In the genomic region with DNA sequence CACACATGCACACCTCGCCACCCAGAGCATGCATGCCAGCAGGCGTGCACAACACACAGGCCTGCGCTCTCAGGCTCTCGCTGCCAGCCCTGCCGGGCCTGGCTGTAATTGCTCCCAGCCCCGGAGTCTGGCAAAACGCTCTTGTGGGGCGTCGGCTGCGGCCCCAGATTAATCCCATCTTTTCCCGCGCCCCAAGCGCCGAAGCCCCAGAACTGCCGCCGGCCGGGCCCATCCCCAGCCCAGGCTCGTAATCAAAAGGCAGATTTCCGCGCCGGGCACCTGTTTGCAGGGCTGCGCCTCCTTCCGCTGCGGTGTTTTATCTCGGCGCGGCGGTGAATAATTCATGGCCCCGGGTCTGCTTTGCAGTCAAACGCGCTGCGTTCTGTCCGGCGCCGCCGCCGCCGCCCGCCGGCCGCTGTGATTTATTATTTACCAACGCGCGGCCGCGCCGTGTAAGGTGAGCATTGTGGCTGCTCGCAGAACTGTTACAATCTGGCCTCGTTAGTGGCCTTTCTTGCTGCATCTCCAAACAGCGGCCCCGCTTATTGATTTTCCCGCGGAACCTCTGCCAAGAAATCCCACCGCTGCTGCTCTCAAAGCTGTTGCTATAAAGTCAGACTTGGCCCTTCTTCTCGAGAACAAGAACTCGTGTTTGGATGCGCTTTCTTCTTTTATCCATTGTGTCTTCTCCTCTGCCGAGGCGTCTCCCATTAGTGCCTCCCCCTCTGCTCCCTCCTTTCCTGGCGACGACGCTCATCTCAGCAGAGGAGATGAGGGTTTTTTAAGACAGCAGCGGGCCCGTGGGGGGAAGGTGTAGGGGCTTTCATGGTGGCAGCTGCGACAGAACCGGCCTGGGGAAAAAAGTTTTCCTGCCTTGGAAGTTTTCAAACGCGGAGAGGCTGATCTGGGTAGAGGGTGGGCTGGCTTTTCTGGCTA, we compare ENCODE assay signal across 1 cellular context.
TF ChIP-seq lines count a peak whose summit lies in the region.

No MANE protein-coding gene starts in this region.

TF ChIP-seq in neural cell, 6 proteins besides CTCF, POLR2A, EP300 and RAD21 (continued from another document):
- TF ChIP-seq REST (IDR thresholded peaks at IDR 0.05; ENCODE audit: borderline replicate concordance) = no peak
- TF ChIP-seq EZH2 (IDR thresholded peaks at IDR 0.05; ENCODE audit: borderline replicate concordance, insufficient read depth, low read length, poor library complexity, severe bottlenecking) = no peak
- no peak for TF ChIP-seq TAF1 (IDR thresholded peaks at IDR 0.05; ENCODE audit: low read depth)
- TF ChIP-seq MXI1 (conservative IDR thresholded peaks at IDR 0.05; ENCODE audit: poor library complexity, severe bottlenecking) = no peak
TF ChIP-seq in neural cell: peak in this region for 0.
